In genomic region chr10:65341323-65341922, GRCh38 we compare ENCODE assay signal across 1 cellular context.
TF ChIP-seq lines count a peak whose summit lies in the region.

No MANE protein-coding gene starts in this region.

TF ChIP-seq in endothelial cell of umbilical vein, 7 proteins besides CTCF, POLR2A, EP300 and RAD21 (continued from another document):
- TF ChIP-seq POLR2AphosphoS5 (IDR thresholded peaks at IDR 0.05; ENCODE audit: insufficient read depth, low read depth, low read length) (peak; percentile 85), MYC (IDR thresholded peaks at IDR 0.05; ENCODE audit: low read depth, low read length) (no peak), JUN (IDR thresholded peaks at IDR 0.05; ENCODE audit: borderline replicate concordance, insufficient read depth, insufficient read length, low read depth) (peak; percentile 96), GATA2 (IDR thresholded peaks at IDR 0.05; ENCODE audit: insufficient read depth, insufficient read length, low read depth, low read length) (peak; percentile 99), EZH2 (IDR thresholded peaks at IDR 0.05; ENCODE audit: borderline replicate concordance, low read depth, low read length, severe bottlenecking) (no peak), FOS (IDR thresholded peaks at IDR 0.05; ENCODE audit: borderline replicate concordance, insufficient read depth, low read length) (peak; percentile 96)
